ENCODE assay signal across 28 cellular contexts in the genomic region with DNA sequence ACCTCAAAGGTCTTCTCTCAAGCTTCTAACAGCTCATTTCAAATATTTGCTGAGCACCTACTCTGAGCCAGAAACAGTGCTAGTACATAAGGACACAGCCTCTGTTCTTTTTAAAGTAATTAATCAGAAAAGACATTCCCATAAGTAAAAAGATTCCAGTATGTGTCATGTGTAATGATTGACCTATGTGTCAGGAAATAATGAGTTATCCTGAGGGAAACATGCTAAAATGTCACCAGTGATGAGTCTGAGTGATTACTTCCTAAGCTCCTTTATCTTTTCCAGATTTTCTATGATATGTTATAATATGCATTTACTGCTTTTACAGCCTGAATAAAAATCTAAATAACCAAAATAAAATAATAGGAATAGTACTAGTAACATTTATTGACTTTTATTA.
DNase-seq lines count a peak whose midpoint lies in the region; ATAC-seq, FAIRE-seq and TF ChIP-seq lines count a peak whose summit lies in the region.
"Had no signal": no experiment of that assay in that cellular context is flagged by ENCODE, and none has a peak within 500 bp of the region (broad histone marks: within the 10 kb centered on the region; RNA-seq: fewer than 3 reads in every experiment).

No MANE protein-coding gene starts in this region.

- H3K27ac ChIP-seq in thyroid gland = peak overlapping the region in 2 of 3 donors; percentile 60 to 78
- H3K27ac ChIP-seq in colonic mucosa = no peak overlapping the region
- H3K27ac ChIP-seq: SK-N-MC had no signal

- no peak for FAIRE-seq in bronchial epithelial cell (lab: Jason Lieb, UNC)
- FAIRE-seq: GM12878, K562 had no signal

- ATAC-seq in GM18498 (IDR thresholded peaks at IDR 0.05; ENCODE audit: unreplicated experiment) (no peak), HG03196 (IDR thresholded peaks at IDR 0.05; ENCODE audit: unreplicated experiment) (no peak)
- ATAC-seq: CD8-positive, alpha-beta T cell; GM12878; K562 had no signal

- no peak overlapping the region for H3K9ac ChIP-seq in colonic mucosa (ENCODE audit: low read depth in 2 of 2, low read length in 2 of 2)

- H3K4me3 ChIP-seq in bronchial epithelial cell (ENCODE audit: low read depth, low read length) = no peak overlapping the region
- H3K4me3 ChIP-seq in thyroid gland (replicated peaks in 1 of 3) = no peak overlapping the region
- no peak overlapping the region for H3K4me3 ChIP-seq in colonic mucosa
- H3K4me3 ChIP-seq: GM12878, K562, SK-N-MC had no signal

- TF ChIP-seq CTCF in bronchial epithelial cell (IDR thresholded peaks at IDR 0.05; ENCODE audit: insufficient read depth, low read length, severe bottlenecking) (no peak), thyroid gland (IDR thresholded peaks at IDR 0.05) (no peak), colonic mucosa (IDR thresholded peaks at IDR 0.05) (no peak)

- DNase-seq in RKO (ENCODE audit: low spot score) = peak; percentile 40
- peak; percentile 18 for DNase-seq in bronchial epithelial cell (ENCODE audit: low read depth)
- DNase-seq in kidney tubule cell (ENCODE audit: low spot score) = peak; percentile 61
- no peak for DNase-seq in thyroid gland
- no peak for DNase-seq in colonic mucosa
- DNase-seq: C1 segment of cervical spinal cord; Caco-2; CD8-positive, alpha-beta T cell; DMS79; EL; GDM1; GOT3; HCEC 1CT; Kasumi-1; NCI-H1092 treated with DMSO at 0.1 percent for 48 hours; NCI-H1436; NCI-H187; NCI-H2081 treated with DMSO at 0.1 percent for 48 hours; NCI-H2171; NCI-H226; NCI-H510A; NCI-H69; SHP77 treated with DMSO at 0.1 percent for 48 hours had no signal

- no peak for TF ChIP-seq POLR2A in thyroid gland (IDR thresholded peaks at IDR 0.05)

- no peaks in the 10 kb centered on the region for H3K27me3 ChIP-seq in bronchial epithelial cell (ENCODE audit: control insufficient read depth, insufficient read depth, low read length)
- no peaks in the 10 kb centered on the region for H3K27me3 ChIP-seq in thyroid gland
- no peaks in the 10 kb centered on the region for H3K27me3 ChIP-seq in colonic mucosa

- H3K4me1 ChIP-seq in thyroid gland (peaks cover 22 to 42% of the 10 kb centered on the region in 2 donors), colonic mucosa (no peaks in the 10 kb centered on the region)
- H3K4me1 ChIP-seq: Caco-2 had no signal

- no peaks in the 10 kb centered on the region for H3K9me3 ChIP-seq in thyroid gland
- no peaks in the 10 kb centered on the region for H3K9me3 ChIP-seq in colonic mucosa

- intact Hi-C loops in thyroid gland (cut with DNase I) (no loop called here), colonic mucosa (cut with DNase I) (no loop called here)

- H3K36me3 ChIP-seq in bronchial epithelial cell (ENCODE audit: control insufficient read depth, insufficient read depth, low read length) = no peaks in the 10 kb centered on the region
- H3K36me3 ChIP-seq in thyroid gland = no peaks in the 10 kb centered on the region
- H3K36me3 ChIP-seq in colonic mucosa = no peaks in the 10 kb centered on the region

Comparison
In these comparisons a context has a peak if more than half of its experiments do, and no peak if none do; other contexts are left out.
1. DNase-seq: peak in RKO (single experiment), bronchial epithelial cell (single experiment) and kidney tubule cell (single experiment); none in thyroid gland (0 of 2) and colonic mucosa (single experiment).